In the genomic region with DNA sequence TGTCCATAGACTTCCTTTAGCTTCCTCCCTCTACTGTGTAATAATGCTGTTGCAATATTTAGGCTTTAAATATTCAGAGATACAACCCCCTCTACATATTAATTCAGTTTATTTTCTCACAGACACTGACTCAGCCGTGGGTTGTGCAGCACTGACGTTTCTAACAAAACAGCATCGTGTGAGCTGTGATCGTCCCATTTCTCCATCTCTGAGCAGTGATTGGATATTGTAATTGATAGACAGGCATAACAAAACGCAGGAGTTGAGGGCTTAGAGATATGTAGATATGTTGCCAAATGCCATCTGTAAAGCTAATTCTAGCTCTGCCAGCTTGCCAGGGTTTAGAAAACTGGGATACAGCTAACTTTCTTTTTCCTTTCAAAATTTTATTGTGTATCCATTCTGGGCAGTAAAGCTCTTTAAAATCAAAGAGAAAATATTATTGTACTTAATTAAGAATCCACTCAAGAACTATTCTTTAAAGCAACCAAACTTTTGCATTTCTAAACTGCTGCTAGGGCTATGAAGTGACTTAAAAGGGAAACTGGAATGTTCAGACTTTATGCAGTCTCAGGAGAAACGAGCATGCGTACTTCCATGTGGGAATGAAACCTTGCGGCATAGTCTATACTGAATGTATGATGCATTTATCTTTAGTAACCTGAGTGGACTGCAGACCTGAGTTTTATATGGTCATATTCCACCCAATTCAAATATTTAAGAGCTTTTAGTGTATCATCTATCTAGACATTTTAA, we compare ENCODE assay signal across 9 cellular contexts. TPM values are rescaled to one million over a fixed set of nuclear protein-coding genes. Genes with fewer than 3 reads are reported as not detected.
DNase-seq lines count a peak whose midpoint lies in the region; ATAC-seq and TF ChIP-seq lines count a peak whose summit lies in the region.
"Had no signal": no experiment of that assay in that cellular context is flagged by ENCODE, and none has a peak within 500 bp of the region (broad histone marks: within the 10 kb centered on the region; RNA-seq: fewer than 3 reads in every experiment).

No MANE protein-coding gene starts in this region.

- H4K20me1 ChIP-seq in GM23338 (replicated peaks; ENCODE audit: insufficient read depth), result no peaks in the 10 kb centered on the region

- POLR2A ChIA-PET in CD8-positive, alpha-beta memory T cell (lab: Charles Lee), result interaction anchor here (0.5 kb wide), 1 partner anchor 482 kb away, joined by 3 read pairs; no protein-coding TSS in a partner anchor

- no peaks in the 10 kb centered on the region for H3K27me3 Mint-ChIP-seq in GM23338 (ENCODE audit: insufficient read depth, low read depth, poor library complexity)
- no peaks in the 10 kb centered on the region for H3K27me3 Mint-ChIP-seq in endodermal cell (ENCODE audit: insufficient read depth)
- H3K27me3 Mint-ChIP-seq in CD8-positive, alpha-beta memory T cell, result no peaks in the 10 kb centered on the region
- H3K27me3 Mint-ChIP-seq in T-helper 2 cell treated with Interferon-gamma antibody and Interleukin-4, amounts not matched to agents 5 μg/mL and 100 μg/mL, for 36 hours (ENCODE audit: low read depth), result no peaks in the 10 kb centered on the region

- no peak overlapping the region for H2AFZ ChIP-seq in GM23338

- H3K27ac Mint-ChIP-seq in GM23338 (no peak overlapping the region; the same call in 1 of the 2 replicates), endodermal cell (no peak overlapping the region)
- peak overlapping the region in 1 of 8 donors; percentile 68 for H3K27ac Mint-ChIP-seq in CD8-positive, alpha-beta memory T cell
- no peak overlapping the region for H3K27ac Mint-ChIP-seq in T-helper 2 cell treated with Interferon-gamma antibody and Interleukin-4, amounts not matched to agents 5 μg/mL and 100 μg/mL, for 36 hours

- no peaks in the 10 kb centered on the region for H3K27me3 ChIP-seq in GM23338 (ENCODE audit: insufficient read depth)
- H3K27me3 ChIP-seq in endodermal cell (ENCODE audit: control insufficient read depth, insufficient read depth, low read length, poor library complexity, severe bottlenecking), result no peaks in the 10 kb centered on the region
- no peaks in the 10 kb centered on the region for H3K27me3 ChIP-seq in CD8-positive, alpha-beta memory T cell (ENCODE audit: insufficient read depth, low read length, poor library complexity, severe bottlenecking)
- H3K27me3 ChIP-seq: ovary had no signal

- H3K9me2 ChIP-seq in GM23338 (ENCODE audit: insufficient read depth), result no peaks in the 10 kb centered on the region

- no peaks in the 10 kb centered on the region for H3K9me3 ChIP-seq in endodermal cell (ENCODE audit: control insufficient read depth, low read length)
- H3K9me3 ChIP-seq in CD8-positive, alpha-beta memory T cell (ENCODE audit: low read length), result no peaks in the 10 kb centered on the region
- H3K9me3 ChIP-seq: ovary had no signal

- no peak overlapping the region for H3K9ac ChIP-seq in endodermal cell (ENCODE audit: extremely low read depth, low read length, poor library complexity, severe bottlenecking)

- H3K36me3 ChIP-seq in GM23338 (ENCODE audit: insufficient read depth) (no peaks in the 10 kb centered on the region), endodermal cell (ENCODE audit: control insufficient read depth, insufficient read depth, low read length) (no peaks in the 10 kb centered on the region)
- no peaks in the 10 kb centered on the region for H3K36me3 ChIP-seq in CD8-positive, alpha-beta memory T cell (ENCODE audit: insufficient read depth, low read length)
- H3K36me3 ChIP-seq: ovary had no signal

- peak overlapping the region; percentile 52 for H3K4me3 Mint-ChIP-seq in GM23338
- no peak overlapping the region for H3K4me3 Mint-ChIP-seq in endodermal cell
- no peak overlapping the region for H3K4me3 Mint-ChIP-seq in CD8-positive, alpha-beta memory T cell
- no peak overlapping the region for H3K4me3 Mint-ChIP-seq in T-helper 2 cell treated with Interferon-gamma antibody and Interleukin-4, amounts not matched to agents 5 μg/mL and 100 μg/mL, for 36 hours

- peak; percentile 89 for ATAC-seq in GM23338
- no peak for ATAC-seq in HG03175 (IDR thresholded peaks at IDR 0.05; ENCODE audit: unreplicated experiment)
- ATAC-seq in GM19324 (IDR thresholded peaks at IDR 0.05; ENCODE audit: low FRiP score, unreplicated experiment), result no peak

- peaks cover 16% of the 10 kb centered on the region for H3K79me2 ChIP-seq in GM23338 (replicated peaks; ENCODE audit: insufficient read depth)

- H3K36me3 Mint-ChIP-seq in GM23338 (ENCODE audit: low read depth) (no peaks in the 10 kb centered on the region), endodermal cell (ENCODE audit: low read depth) (peaks cover 2% of the 10 kb centered on the region)
- H3K36me3 Mint-ChIP-seq in CD8-positive, alpha-beta memory T cell, result peaks cover 4 to 6% (median 6%) of the 10 kb centered on the region in 3 donors
- H3K36me3 Mint-ChIP-seq in T-helper 2 cell treated with Interferon-gamma antibody and Interleukin-4, amounts not matched to agents 5 μg/mL and 100 μg/mL, for 36 hours (ENCODE audit: low read depth), result peaks cover 4% of the 10 kb centered on the region

- peak; percentile 54 for DNase-seq in GM23338 (ENCODE audit: low spot score)
- DNase-seq in NCI-H69 (lab: John Stamatoyannopoulos, UW), result peak; percentile 70
- DNase-seq in endodermal cell, result peak; percentile 54
- peak; percentile 25 for DNase-seq in mucosa of gallbladder (ENCODE audit: low spot score)
- no peak for DNase-seq in CD8-positive, alpha-beta memory T cell
- DNase-seq in T-helper 2 cell treated with Interferon-gamma antibody and Interleukin-4, amounts not matched to agents 5 μg/mL and 100 μg/mL, for 36 hours (ENCODE audit: low spot score), result no peak

- peak overlapping the region; percentile 65 for H3K4me2 ChIP-seq in GM23338

- H3K4me1 Mint-ChIP-seq in GM23338 (peaks cover 30% of the 10 kb centered on the region), endodermal cell (peaks cover 15% of the 10 kb centered on the region)
- peaks cover 56 to 78% (median 67%) of the 10 kb centered on the region in 3 donors for H3K4me1 Mint-ChIP-seq in CD8-positive, alpha-beta memory T cell
- peaks cover 9% of the 10 kb centered on the region for H3K4me1 Mint-ChIP-seq in T-helper 2 cell treated with Interferon-gamma antibody and Interleukin-4, amounts not matched to agents 5 μg/mL and 100 μg/mL, for 36 hours (ENCODE audit: low read depth)

- no peak for TF ChIP-seq CTCF in GM23338 (conservative IDR thresholded peaks at IDR 0.05; ENCODE audit: low read depth in 2 of 2)
- no peak for TF ChIP-seq CTCF in endodermal cell (conservative IDR thresholded peaks at IDR 0.05)

- no peaks in the 10 kb centered on the region for H3K9me3 Mint-ChIP-seq in GM23338
- no peaks in the 10 kb centered on the region for H3K9me3 Mint-ChIP-seq in endodermal cell
- H3K9me3 Mint-ChIP-seq in CD8-positive, alpha-beta memory T cell, result no peaks in the 10 kb centered on the region
- H3K9me3 Mint-ChIP-seq in T-helper 2 cell treated with Interferon-gamma antibody and Interleukin-4, amounts not matched to agents 5 μg/mL and 100 μg/mL, for 36 hours, result no peaks in the 10 kb centered on the region

- H3K4me3 ChIP-seq in GM23338 (peak overlapping the region; percentile 28), endodermal cell (ENCODE audit: low read length) (no peak overlapping the region)
- no peak overlapping the region for H3K4me3 ChIP-seq in CD8-positive, alpha-beta memory T cell (ENCODE audit: low read length)
- H3K4me3 ChIP-seq: ovary had no signal

- H3F3A ChIP-seq in GM23338 (replicated peaks; ENCODE audit: low read depth), result no peaks in the 10 kb centered on the region

- H3K4me1 ChIP-seq in GM23338 (ENCODE audit: insufficient read depth) (peaks cover 36% of the 10 kb centered on the region), endodermal cell (ENCODE audit: control insufficient read depth, insufficient read depth, low read length) (peaks cover 8% of the 10 kb centered on the region)
- H3K4me1 ChIP-seq in CD8-positive, alpha-beta memory T cell (ENCODE audit: insufficient read depth, low read length), result no peaks in the 10 kb centered on the region

- 59 to 64% methylated on average over 6 to 8 of the region's 8 CpGs for WGBS in endodermal cell (ENCODE audit: insufficient coverage in 1 of 2, insufficient read length in 1 of 2), 2 experiments

- CTCF ChIA-PET in CD8-positive, alpha-beta memory T cell (lab: Charles Lee), result no interaction called here

- H3K27ac ChIP-seq in GM23338 (ENCODE audit: low read depth), result 0 out of 2 replicates have a peak overlapping the region, but pooled peaks have one; percentile 1
- no peak overlapping the region for H3K27ac ChIP-seq in endodermal cell (ENCODE audit: low read depth, low read length)
- H3K27ac ChIP-seq in CD8-positive, alpha-beta memory T cell (ENCODE audit: low read depth, low read length), result no peak overlapping the region
- H3K27ac ChIP-seq: ovary had no signal

TF ChIP-seq in GM23338, 12 proteins besides CTCF, POLR2A, EP300 and RAD21:
- TF ChIP-seq, protein P1, sequence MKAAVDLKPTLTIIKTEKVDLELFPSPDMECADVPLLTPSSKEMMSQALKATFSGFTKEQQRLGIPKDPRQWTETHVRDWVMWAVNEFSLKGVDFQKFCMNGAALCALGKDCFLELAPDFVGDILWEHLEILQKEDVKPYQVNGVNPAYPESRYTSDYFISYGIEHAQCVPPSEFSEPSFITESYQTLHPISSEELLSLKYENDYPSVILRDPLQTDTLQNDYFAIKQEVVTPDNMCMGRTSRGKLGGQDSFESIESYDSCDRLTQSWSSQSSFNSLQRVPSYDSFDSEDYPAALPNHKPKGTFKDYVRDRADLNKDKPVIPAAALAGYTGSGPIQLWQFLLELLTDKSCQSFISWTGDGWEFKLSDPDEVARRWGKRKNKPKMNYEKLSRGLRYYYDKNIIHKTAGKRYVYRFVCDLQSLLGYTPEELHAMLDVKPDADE (IDR thresholded peaks at IDR 0.05), result no peak
- TF ChIP-seq CREB1 (CRISPR knock-in tag; IDR thresholded peaks at IDR 0.05; ENCODE audit: low read depth), result 0 out of 2 replicates have a peak, but pooled peaks have one; percentile 31
TF ChIP-seq in GM23338: peak in this region for 1.

RNA-seq across cellular contexts. Expression of a gene that starts 22.7 kb away (rescaled TPM):
- 30.1 and 31.3 TPM in 2 replicates for total RNA-seq in GM23338 (2014; rRNA removed; shearing (Covaris generic))
- polyA plus RNA-seq in GM23338 (2016; fragmentation: Nextera tagmentation; extraction: Ambion mirVana), result 16.8 and 20.2 TPM in 2 replicates
- total RNA-seq in endodermal cell, result 10 to 100 TPM; 30.0 to 30.8 TPM
- polyA plus RNA-seq in endodermal cell (2013, experiment 1 of 2), result 36.1 TPM
- polyA plus RNA-seq in endodermal cell (2013, experiment 2 of 2), result 33.9 TPM
- 24.6 TPM for total RNA-seq in mucosa of gallbladder
- total RNA-seq in CD8-positive, alpha-beta memory T cell, result 10 to 100 TPM; 24.1 to 27.3 TPM
- polyA plus RNA-seq in CD8-positive, alpha-beta memory T cell, result 14.3 TPM

RNA-seq across cellular contexts. Expression of a gene that starts 55.5 kb away (rescaled TPM):
- total RNA-seq in GM23338 (2014; rRNA removed; shearing (Covaris generic)), result not detected in 2 replicates
- polyA plus RNA-seq in GM23338 (2016; fragmentation: Nextera tagmentation; extraction: Ambion mirVana), result not detected in 2 replicates
- not detected for total RNA-seq in endodermal cell
- polyA plus RNA-seq in endodermal cell (2013, experiment 1 of 2), result not detected
- not detected for polyA plus RNA-seq in endodermal cell (2013, experiment 2 of 2)
- not detected for total RNA-seq in mucosa of gallbladder
- not detected for total RNA-seq in CD8-positive, alpha-beta memory T cell
- polyA plus RNA-seq in CD8-positive, alpha-beta memory T cell, result not detected
- total RNA-seq: ovary had no signal
- polyA plus RNA-seq: ovary had no signal

Comparison
In these comparisons a context has a peak if more than half of its experiments do, and no peak if none do; other contexts are left out.
1. DNase-seq: peak in GM23338 (single experiment), NCI-H69 (single experiment), endodermal cell (single experiment) and mucosa of gallbladder (single experiment); none in CD8-positive, alpha-beta memory T cell (0 of 5) and T-helper 2 cell treated with Interferon-gamma antibody and Interleukin-4, amounts not matched to agents 5 μg/mL and 100 μg/mL, for 36 hours (single experiment).